Comparison of ENCODE assay signal across 12 cellular contexts in genomic region chr13:80359459-80360297, GRCh38. TPM values are rescaled to one million over a fixed set of nuclear protein-coding genes. Genes with fewer than 3 reads are reported as not detected.
DNase-seq lines count a peak whose midpoint lies in the region; ATAC-seq, FAIRE-seq and TF ChIP-seq lines count a peak whose summit lies in the region.
"Had no signal": no experiment of that assay in that cellular context is flagged by ENCODE, and none has a peak within 500 bp of the region (broad histone marks: within the 10 kb centered on the region; RNA-seq: fewer than 3 reads in every experiment).

No MANE protein-coding gene starts in this region.

- peaks cover 46% of the 10 kb centered on the region for H3K4me1 Mint-ChIP-seq in brain
- peaks cover 5 to 9% of the 10 kb centered on the region in 2 donors for H3K4me1 Mint-ChIP-seq in natural killer cell treated with Interleukin-12 subunit alpha and Interleukin-12 subunit beta and Interleukin-15 and Interleukin-18, amount 100 ng/mL, for 72 hours (ENCODE audit: low read depth in 2 of 2)
- no peaks in the 10 kb centered on the region for H3K4me1 Mint-ChIP-seq in activated CD4-positive, alpha-beta T cell treated with anti-CD3 and anti-CD28 coated beads for 36 hours

- peak overlapping the region; percentile 28; the same call in 1 of the 2 replicates for H3K9ac ChIP-seq in ES-I3 (ENCODE audit: low read depth, low read length)
- H3K9ac ChIP-seq in HepG2 (ENCODE audit: insufficient read depth, low read depth, low read length) = no peak overlapping the region

- in situ Hi-C loops in HepG2 (cut with HindIII; ENCODE audit: extremely low pct_ligation_motif_present, low pct_unique_long_range_greater_than_20kb) (loop anchor here (5.0 to 25.0 kb wide), 2 partner anchors 572 to 682 kb away; no protein-coding TSS in a partner anchor), GM13976 (cut with MboI; ENCODE audit: low sequenced_read_pairs, unreplicated experiment) (loop anchor here (25.0 kb wide), 2 partner anchors 572 to 672 kb away; no protein-coding TSS in a partner anchor)

- H3K36me3 Mint-ChIP-seq in brain = no peaks in the 10 kb centered on the region
- H3K36me3 Mint-ChIP-seq in natural killer cell treated with Interleukin-12 subunit alpha and Interleukin-12 subunit beta and Interleukin-15 and Interleukin-18, amount 100 ng/mL, for 72 hours = no peaks in the 10 kb centered on the region
- H3K36me3 Mint-ChIP-seq in activated CD4-positive, alpha-beta T cell treated with anti-CD3 and anti-CD28 coated beads for 36 hours (ENCODE audit: low read depth) = no peaks in the 10 kb centered on the region
- H3K36me3 Mint-ChIP-seq: CD8-positive, alpha-beta T cell had no signal

- TF ChIP-seq CTCF in brain (conservative IDR thresholded peaks at IDR 0.05) (no peak), HepG2 (CRISPR knock-in tag; IDR thresholded peaks at IDR 0.05) (no peak), GM13976 (IDR thresholded peaks at IDR 0.05; ENCODE audit: borderline replicate concordance, control extremely low read depth, extremely low read depth, insufficient read depth, missing control alignments) (no peak), prostate gland (IDR thresholded peaks at IDR 0.05) (no peak)

- H4K20me1 ChIP-seq in HepG2 (ENCODE audit: insufficient read depth, low read length) = no peaks in the 10 kb centered on the region

- H3K4me2 ChIP-seq in HepG2 (ENCODE audit: low read depth, low read length) = peak overlapping the region; percentile 59

- WGBS in HepG2 (ENCODE audit: low lambda C conversion rate) = 34% methylated on average over 10 of the region's 10 CpGs
- 52% methylated on average over 10 of the region's 10 CpGs for WGBS in prostate gland

- no peaks in the 10 kb centered on the region for H3K27me3 ChIP-seq in HepG2 (ENCODE audit: control insufficient read depth in 1 of 2, insufficient read depth in 2 of 2, low read length in 2 of 2)
- no peaks in the 10 kb centered on the region for H3K27me3 ChIP-seq in prostate gland (replicated peaks; ENCODE audit: insufficient read depth)
- H3K27me3 ChIP-seq: dorsolateral prefrontal cortex had no signal

- H3K9me3 ChIP-seq in ES-I3 (ENCODE audit: control insufficient read depth, insufficient read depth, low read length) = no peaks in the 10 kb centered on the region
- no peaks in the 10 kb centered on the region for H3K9me3 ChIP-seq in HepG2 (ENCODE audit: low read length)
- no peaks in the 10 kb centered on the region for H3K9me3 ChIP-seq in prostate gland
- H3K9me3 ChIP-seq: lower lobe of right lung had no signal

- no peak for FAIRE-seq in HepG2 (lab: Jason Lieb, UNC)

- TF ChIP-seq RAD21 in HepG2 (CRISPR knock-in tag; IDR thresholded peaks at IDR 0.05) = no peak

- intact Hi-C loops in HepG2 (cut with micrococcal nuclease; ENCODE audit: unreplicated experiment) = no loop called here
- intact Hi-C loops in activated CD4-positive, alpha-beta T cell treated with anti-CD3 and anti-CD28 coated beads for 36 hours (cut with DNase I, micrococcal nuclease) = loop anchor here (5.0 to 10.0 kb wide), 4 partner anchors 385 to 682 kb away; no protein-coding TSS in a partner anchor
- intact Hi-C loops in prostate gland (cut with DNase I) = loop anchor here (10.0 kb wide), 1 partner anchor 685 kb away; no protein-coding TSS in a partner anchor

- peak overlapping the region in 3 of 5 experiments; percentile 44 to 53 (median 49) for H3K4me3 Mint-ChIP-seq in brain
- no peak overlapping the region for H3K4me3 Mint-ChIP-seq in natural killer cell treated with Interleukin-12 subunit alpha and Interleukin-12 subunit beta and Interleukin-15 and Interleukin-18, amount 100 ng/mL, for 72 hours
- no peak overlapping the region for H3K4me3 Mint-ChIP-seq in activated CD4-positive, alpha-beta T cell treated with anti-CD3 and anti-CD28 coated beads for 36 hours
- H3K4me3 Mint-ChIP-seq: CD8-positive, alpha-beta T cell had no signal

- CTCF ChIA-PET in HepG2 (lab: Yijun Ruan, JAX; ENCODE audit: low intra/inter-chr PET ratio, low total read pairs) = no interaction called here
- CTCF ChIA-PET in activated CD4-positive, alpha-beta T cell treated with anti-CD3 and anti-CD28 coated beads for 36 hours (lab: Charles Lee) = interaction anchor here (0.6 to 2.6 kb wide), 3 partner anchors 17 to 506 kb away, joined by 3 to 14 read pairs (median 3); no protein-coding TSS in a partner anchor

- H3K27me3 Mint-ChIP-seq in brain = no peaks in the 10 kb centered on the region
- H3K27me3 Mint-ChIP-seq in natural killer cell treated with Interleukin-12 subunit alpha and Interleukin-12 subunit beta and Interleukin-15 and Interleukin-18, amount 100 ng/mL, for 72 hours = no peaks in the 10 kb centered on the region
- peaks cover 2% of the 10 kb centered on the region for H3K27me3 Mint-ChIP-seq in activated CD4-positive, alpha-beta T cell treated with anti-CD3 and anti-CD28 coated beads for 36 hours

- no peak overlapping the region for H3K27ac ChIP-seq in HepG2 (ENCODE audit: extremely low read length, insufficient read depth, low read length)
- no peak overlapping the region for H3K27ac ChIP-seq in prostate gland
- H3K27ac ChIP-seq: dorsolateral prefrontal cortex, lower lobe of right lung had no signal

- peaks cover 0 to 7% (median 3%) of the 10 kb centered on the region in 5 experiments for H3K9me3 Mint-ChIP-seq in brain
- H3K9me3 Mint-ChIP-seq in natural killer cell treated with Interleukin-12 subunit alpha and Interleukin-12 subunit beta and Interleukin-15 and Interleukin-18, amount 100 ng/mL, for 72 hours = no peaks in the 10 kb centered on the region
- no peaks in the 10 kb centered on the region for H3K9me3 Mint-ChIP-seq in activated CD4-positive, alpha-beta T cell treated with anti-CD3 and anti-CD28 coated beads for 36 hours (ENCODE audit: low read depth)
- H3K9me3 Mint-ChIP-seq: CD8-positive, alpha-beta T cell had no signal

- TF ChIP-seq POLR2A in HepG2 (IDR thresholded peaks at IDR 0.05; ENCODE audit: insufficient read depth in 1 of 2, low read depth in 2 of 2, low read length in 2 of 2) (no peak), prostate gland (IDR thresholded peaks at IDR 0.05) (no peak)

- POLR2A ChIA-PET in HepG2 (lab: Yijun Ruan, JAX) = interaction anchor here (0.6 to 1.0 kb wide), 2 partner anchors 10 to 19 kb away, joined by 5 to 6 read pairs; partner anchors contain the start of gene SPRY2
- POLR2A ChIA-PET in activated CD4-positive, alpha-beta T cell treated with anti-CD3 and anti-CD28 coated beads for 36 hours (lab: Charles Lee) = no interaction called here

- H2AFZ ChIP-seq in HepG2 (ENCODE audit: low read length) = no peak overlapping the region

- TF ChIP-seq EP300 in HepG2 (IDR thresholded peaks at IDR 0.05; ENCODE audit: low read depth in 2 of 2, low read length in 2 of 2) (no peak), HepG2 (CRISPR knock-in tag; IDR thresholded peaks at IDR 0.05; ENCODE audit: borderline replicate concordance) (no peak)

- peak overlapping the region in 3 of 5 experiments; percentile 67 to 80 (median 73) for H3K27ac Mint-ChIP-seq in brain
- H3K27ac Mint-ChIP-seq in natural killer cell treated with Interleukin-12 subunit alpha and Interleukin-12 subunit beta and Interleukin-15 and Interleukin-18, amount 100 ng/mL, for 72 hours = no peak overlapping the region
- H3K27ac Mint-ChIP-seq in activated CD4-positive, alpha-beta T cell treated with anti-CD3 and anti-CD28 coated beads for 36 hours = no peak overlapping the region
- H3K27ac Mint-ChIP-seq: CD8-positive, alpha-beta T cell had no signal

- H3K4me1 ChIP-seq in ES-I3 (ENCODE audit: insufficient read depth, low read length) = peaks cover 32% of the 10 kb centered on the region
- H3K4me1 ChIP-seq in HepG2 (ENCODE audit: insufficient read depth, low read length) = peaks cover 50% of the 10 kb centered on the region
- H3K4me1 ChIP-seq in prostate gland (replicated peaks) = no peaks in the 10 kb centered on the region

- no peaks in the 10 kb centered on the region for H3K79me2 ChIP-seq in HepG2 (ENCODE audit: insufficient read depth, low read length)

- no peak for ATAC-seq in HepG2
- no peak for ATAC-seq in natural killer cell treated with Interleukin-12 subunit alpha and Interleukin-12 subunit beta and Interleukin-15 and Interleukin-18, amount 100 ng/mL, for 72 hours
- ATAC-seq in activated CD4-positive, alpha-beta T cell treated with anti-CD3 and anti-CD28 coated beads for 36 hours = no peak
- ATAC-seq: CD8-positive, alpha-beta T cell had no signal

- no peaks in the 10 kb centered on the region for H3K36me3 ChIP-seq in ES-I3 (ENCODE audit: insufficient read depth, low read length)
- no peaks in the 10 kb centered on the region for H3K36me3 ChIP-seq in HepG2 (replicated peaks in 1 of 2; ENCODE audit: control insufficient read depth in 1 of 2, insufficient read depth in 2 of 2, low read length in 2 of 2)
- H3K36me3 ChIP-seq in prostate gland = no peaks in the 10 kb centered on the region
- H3K36me3 ChIP-seq: lower lobe of right lung had no signal

- DNase-seq in NCI-H146 (lab: John Stamatoyannopoulos, UW) (peak; percentile 68), HepG2 (ENCODE audit: low spot score) (no peak), GM13976 (ENCODE audit: low spot score) (no peak), prostate gland (ENCODE audit: low spot score) (no peak)
- DNase-seq in natural killer cell treated with Interleukin-12 subunit alpha and Interleukin-12 subunit beta and Interleukin-15 and Interleukin-18, amount 100 ng/mL, for 72 hours (ENCODE audit: low spot score) = no peak
- no peak for DNase-seq in activated CD4-positive, alpha-beta T cell treated with anti-CD3 and anti-CD28 coated beads for 36 hours
- DNase-seq: CD8-positive, alpha-beta T cell; dorsolateral prefrontal cortex; lower lobe of right lung; SW 1271 had no signal

- peak overlapping the region in 1 of 3 experiments; percentile 2; a peak in 1 of 6 replicates for H3K4me3 ChIP-seq in HepG2 (replicated peaks in 1 of 3; ENCODE audit: insufficient read depth in 1 of 3, low read depth in 2 of 3, low read length in 3 of 3)
- no peak overlapping the region for H3K4me3 ChIP-seq in prostate gland
- H3K4me3 ChIP-seq: dorsolateral prefrontal cortex, lower lobe of right lung had no signal

- no TSS peak for BruUV-seq in HepG2 (replicated peaks; lab: Mats Ljungman, UMichigan)

RNA-seq across cellular contexts. Expression of gene SPRY2, which starts 18.8 kb away (rescaled TPM):
- polyA plus RNA-seq in brain (ENCODE audit: insufficient read depth, low read depth, low replicate concordance) (19.5 TPM), HepG2 (2011; rRNA removed) (21.4 and 25.1 TPM in 2 replicates)
- total RNA-seq in HepG2 (2016; rRNA removed; fragmentation: Illumina TruSeq; extraction: Trizol) (7.4 and 9.8 TPM in 2 replicates), prostate gland (10 to 100 TPM; 21.5 to 31.3 TPM)
- 4.1 and 5.1 TPM in 2 replicates for total RNA-seq in HepG2 (2016; cell fraction: cytosol; rRNA removed; fragmentation: Illumina TruSeq; extraction: Trizol; ENCODE audit: low read depth)
- 7.1 and 7.9 TPM in 2 replicates for total RNA-seq in HepG2 (2016; cell fraction: insoluble cytoplasmic fraction; rRNA removed; fragmentation: Illumina TruSeq; extraction: Trizol)
- 12.8 and 12.9 TPM in 2 replicates for total RNA-seq in HepG2 (2016; cell fraction: membrane; rRNA removed; fragmentation: Illumina TruSeq; extraction: Trizol)
- 9.3 and 9.6 TPM in 2 replicates for total RNA-seq in HepG2 (2016; cell fraction: nucleus; rRNA removed; fragmentation: Illumina TruSeq; extraction: Trizol)
- 23.5 and 27.7 TPM in 2 replicates for polyA plus RNA-seq in HepG2 (2011; cell fraction: cytosol; rRNA removed)
- 13.8 and 14.2 TPM in 2 replicates for polyA plus RNA-seq in HepG2 (2011; cell fraction: nucleus; rRNA removed)
- polyA plus RNA-seq in HepG2 (2012) = 8.4 and 9.8 TPM in 2 replicates
- 4.9 and 5.4 TPM in 2 replicates for polyA plus RNA-seq in HepG2 (2016; cell fraction: cytosol; fragmentation: Illumina TruSeq; extraction: Trizol; ENCODE audit: low read depth)
- 12.2 and 12.8 TPM in 2 replicates for polyA plus RNA-seq in HepG2 (2016; cell fraction: insoluble cytoplasmic fraction; fragmentation: Illumina TruSeq; extraction: Trizol; ENCODE audit: low read depth)
- 11.6 and 12.5 TPM in 2 replicates for polyA plus RNA-seq in HepG2 (2016; cell fraction: membrane; fragmentation: Illumina TruSeq; extraction: Trizol; ENCODE audit: low read depth)
- 16.3 and 17.0 TPM in 2 replicates for polyA plus RNA-seq in HepG2 (2016; cell fraction: nucleus; fragmentation: Illumina TruSeq; extraction: Trizol; ENCODE audit: insufficient read depth, low read depth)
- 7.9 and 33.9 TPM in 2 replicates for polyA minus RNA-seq in HepG2 (2011; rRNA and poly(A)+ RNA removed; ENCODE audit: low replicate concordance)
- polyA minus RNA-seq in HepG2 (2011; cell fraction: cytosol; rRNA and poly(A)+ RNA removed) = 11.2 and 12.0 TPM in 2 replicates
- 12.7 and 13.4 TPM in 2 replicates for polyA minus RNA-seq in HepG2 (2011; cell fraction: nucleus; rRNA and poly(A)+ RNA removed)
- total RNA-seq in natural killer cell treated with Interleukin-12 subunit alpha and Interleukin-12 subunit beta and Interleukin-15 and Interleukin-18, amount 100 ng/mL, for 72 hours = 1 to 10 TPM; 2.1 to 2.6 TPM
- under 1 TPM; 0.32 to 0.34 TPM for total RNA-seq in activated CD4-positive, alpha-beta T cell treated with anti-CD3 and anti-CD28 coated beads for 36 hours

Comparison
In these comparisons a context has a peak if more than half of its experiments do, and no peak if none do; other contexts are left out.
1. H3K27ac Mint-ChIP-seq: peak in brain (3 of 5); none in natural killer cell treated with Interleukin-12 subunit alpha and Interleukin-12 subunit beta and Interleukin-15 and Interleukin-18, amount 100 ng/mL, for 72 hours (0 of 2) and activated CD4-positive, alpha-beta T cell treated with anti-CD3 and anti-CD28 coated beads for 36 hours (single experiment).
2. H3K4me3 Mint-ChIP-seq: peak in brain (3 of 5); none in natural killer cell treated with Interleukin-12 subunit alpha and Interleukin-12 subunit beta and Interleukin-15 and Interleukin-18, amount 100 ng/mL, for 72 hours (single experiment) and activated CD4-positive, alpha-beta T cell treated with anti-CD3 and anti-CD28 coated beads for 36 hours (single experiment).